In the genomic region with DNA sequence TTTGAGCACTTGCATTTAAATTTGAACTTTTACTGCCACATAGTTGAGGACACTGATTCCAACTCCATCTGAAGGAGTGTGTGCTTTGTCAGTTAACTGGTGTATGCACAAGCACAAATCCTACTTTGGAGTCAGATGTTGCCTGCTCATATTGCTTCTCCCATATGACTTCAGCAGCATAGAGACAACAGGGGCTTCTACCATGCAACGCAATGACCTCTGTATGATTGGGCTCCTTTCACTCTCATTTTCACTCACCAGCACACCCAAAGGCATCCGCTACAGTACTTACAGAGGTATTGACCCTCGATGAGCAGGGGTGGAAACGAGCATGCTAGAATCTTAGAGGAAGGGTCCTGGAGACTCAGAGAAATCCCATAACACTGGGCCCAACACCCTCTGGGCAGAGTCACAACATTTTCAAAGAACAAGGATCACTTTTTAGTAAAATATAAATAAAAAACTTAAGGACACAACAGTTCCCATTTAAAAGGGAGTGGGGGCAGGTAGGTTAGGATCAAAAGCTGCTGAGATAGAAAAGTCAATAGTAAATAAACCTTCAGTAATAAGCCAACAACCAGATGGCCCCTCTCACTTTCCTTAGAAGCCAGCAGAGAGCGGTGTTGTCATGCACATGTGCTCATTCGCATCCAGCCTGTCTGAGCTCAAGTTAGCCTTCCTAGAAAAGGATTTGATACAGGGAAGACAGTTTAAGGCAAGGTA, we compare ENCODE assay signal across 8 cellular contexts.
DNase-seq lines count a peak whose midpoint lies in the region; ATAC-seq and TF ChIP-seq lines count a peak whose summit lies in the region.

No MANE protein-coding gene starts in this region.

- TF ChIP-seq POLR2A in GM18505 (IDR thresholded peaks at IDR 0.05; ENCODE audit: borderline replicate concordance, extremely low read depth, insufficient read depth, insufficient read length) = no peak

- H3K9ac ChIP-seq in adipocyte (ENCODE audit: low read length) = no peak overlapping the region

- H3K27ac ChIP-seq in left ventricle myocardium inferior (replicated peaks) = no peak overlapping the region

- intact Hi-C loops in left ventricle myocardium inferior (cut with micrococcal nuclease) = loop anchor here (10.0 kb wide), 1 partner anchor 829 kb away; no protein-coding TSS in a partner anchor

- DNase-seq in NCI-H2196 treated with DMSO at 0.1 percent for 48 hours (lab: John Stamatoyannopoulos, UW; ENCODE audit: unreplicated experiment) (peak; percentile 53), adipocyte (ENCODE audit: low read depth) (peak; percentile 92), left ventricle myocardium inferior (no peak), skeletal muscle cell (ENCODE audit: low read depth) (peak; percentile 38)
- no peak for DNase-seq in activated CD8-positive, alpha-beta memory T cell treated with anti-CD3 and anti-CD28 coated beads, Interleukin-2, amount 50 U/mL, for 4 hours

- TF ChIP-seq CTCF in GM12875 (IDR thresholded peaks at IDR 0.05; ENCODE audit: borderline replicate concordance, insufficient read depth, low read depth, low read length) (peak; percentile 66), left ventricle myocardium inferior (IDR thresholded peaks at IDR 0.05; ENCODE audit: borderline replicate concordance) (peak; percentile 71)

- H3K4me1 ChIP-seq in adipocyte (ENCODE audit: control insufficient read depth, insufficient read depth, low read length) (no peaks in the 10 kb centered on the region), left ventricle myocardium inferior (no peaks in the 10 kb centered on the region)

- H3K27me3 ChIP-seq in adipocyte (replicated peaks; ENCODE audit: control insufficient read depth, insufficient read depth, low read length) = no peaks in the 10 kb centered on the region
- peaks cover 4% of the 10 kb centered on the region for H3K27me3 ChIP-seq in left ventricle myocardium inferior (ENCODE audit: low read depth)

- no peak overlapping the region for H3K4me3 ChIP-seq in GM12875 (ENCODE audit: low read depth, low read length)
- no peak overlapping the region for H3K4me3 ChIP-seq in adipocyte (ENCODE audit: low read length)
- no peak overlapping the region for H3K4me3 ChIP-seq in left ventricle myocardium inferior
- no peak overlapping the region for H3K4me3 ChIP-seq in skeletal muscle cell (ENCODE audit: low read depth, low read length)

- H3K9me3 ChIP-seq in adipocyte (ENCODE audit: control insufficient read depth, low read length) (no peaks in the 10 kb centered on the region), left ventricle myocardium inferior (replicated peaks) (no peaks in the 10 kb centered on the region)

- H3K36me3 ChIP-seq in adipocyte (ENCODE audit: control insufficient read depth, insufficient read depth, low read length, severe bottlenecking) (no peaks in the 10 kb centered on the region), left ventricle myocardium inferior (no peaks in the 10 kb centered on the region)

- ATAC-seq in HG03025 (IDR thresholded peaks at IDR 0.05; ENCODE audit: low FRiP score, unreplicated experiment) (peak; percentile 75), GM18505 (IDR thresholded peaks at IDR 0.05; ENCODE audit: unreplicated experiment) (no peak)

Comparison
In these comparisons a context has a peak if more than half of its experiments do, and no peak if none do; other contexts are left out.
1. DNase-seq: peak in NCI-H2196 treated with DMSO at 0.1 percent for 48 hours (single experiment), adipocyte (single experiment) and skeletal muscle cell (single experiment); none in left ventricle myocardium inferior (single experiment) and activated CD8-positive, alpha-beta memory T cell treated with anti-CD3 and anti-CD28 coated beads, Interleukin-2, amount 50 U/mL, for 4 hours (single experiment).